In the genomic region with DNA sequence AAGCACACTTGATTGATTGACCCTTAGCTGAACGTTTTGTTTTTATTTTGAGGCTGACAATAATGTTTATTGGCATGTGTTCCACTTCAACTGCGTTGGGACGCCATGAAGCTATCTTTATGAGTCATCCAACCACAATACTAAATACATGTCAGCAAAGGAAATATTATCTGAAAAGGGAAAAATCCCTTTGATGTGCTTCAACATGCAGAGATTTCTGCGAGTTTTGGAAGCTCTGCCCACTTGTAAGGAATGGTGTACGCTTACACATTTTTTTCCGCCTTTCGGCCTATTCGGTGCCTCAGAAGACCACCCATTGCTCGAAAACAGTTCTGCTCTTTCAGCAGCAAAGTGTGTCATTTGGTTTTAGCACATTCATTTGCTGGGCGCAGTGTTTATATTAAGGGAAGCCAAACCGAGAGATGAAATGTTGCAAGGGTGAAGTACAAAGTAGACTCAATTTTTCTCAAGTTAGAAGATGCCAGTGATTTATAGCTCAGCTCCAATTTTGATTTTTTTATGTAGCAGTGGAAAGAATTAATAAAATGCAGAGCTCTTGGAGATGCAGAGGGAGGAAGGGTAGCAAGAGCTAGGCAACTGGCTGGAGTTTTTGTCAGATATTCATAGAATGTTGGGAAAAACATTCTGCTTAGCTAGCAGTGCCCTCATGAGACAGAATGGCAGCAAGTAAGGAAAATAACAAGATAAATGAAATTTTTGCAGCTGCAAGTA, we compare ENCODE assay signal across 10 cellular contexts.
DNase-seq lines count a peak whose midpoint lies in the region; ATAC-seq, FAIRE-seq and TF ChIP-seq lines count a peak whose summit lies in the region.
"Had no signal": no experiment of that assay in that cellular context is flagged by ENCODE, and none has a peak within 500 bp of the region (broad histone marks: within the 10 kb centered on the region; RNA-seq: fewer than 3 reads in every experiment).

No MANE protein-coding gene starts in this region.

- no peaks in the 10 kb centered on the region for H3K36me3 ChIP-seq in endothelial cell of umbilical vein (ENCODE audit: control insufficient read depth in 2 of 2, extremely low read depth in 1 of 2, insufficient read depth in 2 of 2, low read length in 2 of 2)
- H3K36me3 ChIP-seq in left ventricle myocardium inferior = no peaks in the 10 kb centered on the region

- H4K20me1 ChIP-seq in endothelial cell of umbilical vein (replicated peaks; ENCODE audit: control insufficient read depth, extremely low read depth, insufficient read depth, low read length) = no peaks in the 10 kb centered on the region

- DNase-seq in M059J (ENCODE audit: low read depth) (peak; percentile 75), endothelial cell of umbilical vein (ENCODE audit: low read depth, low spot score) (peak; percentile 6), sciatic nerve (ENCODE audit: low spot score) (no peak), left ventricle myocardium inferior (no peak), putamen (ENCODE audit: low spot score) (no peak), NCI-H1092 treated with DMSO at 0.1 percent for 48 hours (lab: John Stamatoyannopoulos, UW) (no peak)
- DNase-seq in activated CD8-positive, alpha-beta T cell treated with anti-CD3 and anti-CD28 coated beads, Interleukin-2, amount 10 ng/mL, durations not matched to agents 7 days and 5 days = no peak
- DNase-seq: activated B cell treated with CpG ODN at 0.5 μM for 24 hours had no signal

- ATAC-seq in GM18867 (IDR thresholded peaks at IDR 0.05; ENCODE audit: unreplicated experiment) = peak; percentile 72
- ATAC-seq in sciatic nerve = peak; percentile 70
- no peak for ATAC-seq in activated CD8-positive, alpha-beta T cell treated with anti-CD3 and anti-CD28 coated beads, Interleukin-2, amount 10 ng/mL, durations not matched to agents 7 days and 5 days
- ATAC-seq: natural killer cell treated with Interleukin-12 subunit alpha and Interleukin-12 subunit beta and Interleukin-15 and Interleukin-18, amount 100 ng/mL, for 72 hours had no signal

- CTCF ChIA-PET in endothelial cell of umbilical vein (lab: Charles Lee) = interaction anchor here (0.7 to 1.7 kb wide), 5 partner anchors 16 to 454 kb away, joined by 3 to 6 read pairs (median 4); no protein-coding TSS in a partner anchor
- CTCF ChIA-PET in activated CD8-positive, alpha-beta T cell treated with anti-CD3 and anti-CD28 coated beads, Interleukin-2, amount 10 ng/mL, durations not matched to agents 7 days and 5 days (lab: Charles Lee) = no interaction called here

- H3K27me3 ChIP-seq in endothelial cell of umbilical vein (ENCODE audit: control insufficient read depth in 2 of 2, insufficient read depth in 2 of 2, low read length in 2 of 2) (no peaks in the 10 kb centered on the region), left ventricle myocardium inferior (ENCODE audit: low read depth) (no peaks in the 10 kb centered on the region)

- dilution Hi-C loops in endothelial cell of umbilical vein (cut with MboI; ENCODE audit: extremely low pct_ligation_motif_present, low sequenced_read_pairs) = no loop called here

- POLR2A ChIA-PET in endothelial cell of umbilical vein (lab: Charles Lee) = no interaction called here
- POLR2A ChIA-PET in activated CD8-positive, alpha-beta T cell treated with anti-CD3 and anti-CD28 coated beads, Interleukin-2, amount 10 ng/mL, durations not matched to agents 7 days and 5 days (lab: Charles Lee) = no interaction called here

- H3K4me2 ChIP-seq in endothelial cell of umbilical vein (ENCODE audit: insufficient read depth, low read length) = no peak overlapping the region

- no peak for FAIRE-seq in endothelial cell of umbilical vein (lab: Jason Lieb, UNC)

- H3K4me1 Mint-ChIP-seq in activated CD8-positive, alpha-beta T cell treated with anti-CD3 and anti-CD28 coated beads, Interleukin-2, amount 10 ng/mL, durations not matched to agents 7 days and 5 days (ENCODE audit: low read depth) = no peaks in the 10 kb centered on the region
- H3K4me1 Mint-ChIP-seq: activated B cell treated with CpG ODN at 0.5 μM for 24 hours had no signal

- no peak overlapping the region for H2AFZ ChIP-seq in endothelial cell of umbilical vein (ENCODE audit: low read depth, low read length)

- H3K27ac Mint-ChIP-seq in activated CD8-positive, alpha-beta T cell treated with anti-CD3 and anti-CD28 coated beads, Interleukin-2, amount 10 ng/mL, durations not matched to agents 7 days and 5 days = no peak overlapping the region
- H3K27ac Mint-ChIP-seq: activated B cell treated with CpG ODN at 0.5 μM for 24 hours; natural killer cell treated with Interleukin-12 subunit alpha and Interleukin-12 subunit beta and Interleukin-15 and Interleukin-18, amount 100 ng/mL, for 72 hours had no signal

- H3K4me3 ChIP-seq in endothelial cell of umbilical vein (replicated peaks in 1 of 3; ENCODE audit: insufficient read depth in 1 of 3, low read depth in 1 of 3, low read length in 3 of 3) = no peak overlapping the region
- H3K4me3 ChIP-seq in left ventricle myocardium inferior = no peak overlapping the region

- no peaks in the 10 kb centered on the region for H3K9me3 Mint-ChIP-seq in activated CD8-positive, alpha-beta T cell treated with anti-CD3 and anti-CD28 coated beads, Interleukin-2, amount 10 ng/mL, durations not matched to agents 7 days and 5 days (ENCODE audit: insufficient read depth)
- H3K9me3 Mint-ChIP-seq: activated B cell treated with CpG ODN at 0.5 μM for 24 hours had no signal

- TF ChIP-seq POLR2A in endothelial cell of umbilical vein (IDR thresholded peaks at IDR 0.05; ENCODE audit: low read depth, low read length) = no peak

- H3K36me3 Mint-ChIP-seq in activated CD8-positive, alpha-beta T cell treated with anti-CD3 and anti-CD28 coated beads, Interleukin-2, amount 10 ng/mL, durations not matched to agents 7 days and 5 days (ENCODE audit: low read depth) = no peaks in the 10 kb centered on the region
- H3K36me3 Mint-ChIP-seq: natural killer cell treated with Interleukin-12 subunit alpha and Interleukin-12 subunit beta and Interleukin-15 and Interleukin-18, amount 100 ng/mL, for 72 hours had no signal

- H3K4me3 Mint-ChIP-seq in activated CD8-positive, alpha-beta T cell treated with anti-CD3 and anti-CD28 coated beads, Interleukin-2, amount 10 ng/mL, durations not matched to agents 7 days and 5 days = no peak overlapping the region
- H3K4me3 Mint-ChIP-seq: activated B cell treated with CpG ODN at 0.5 μM for 24 hours; natural killer cell treated with Interleukin-12 subunit alpha and Interleukin-12 subunit beta and Interleukin-15 and Interleukin-18, amount 100 ng/mL, for 72 hours had no signal

- H3K9me3 ChIP-seq in endothelial cell of umbilical vein (replicated peaks; ENCODE audit: control insufficient read depth, insufficient read depth, low read length) = no peaks in the 10 kb centered on the region
- H3K9me3 ChIP-seq in left ventricle myocardium inferior (replicated peaks) = no peaks in the 10 kb centered on the region

- H3K9ac ChIP-seq in endothelial cell of umbilical vein (replicated peaks; ENCODE audit: extremely low read depth, insufficient read depth, low read length) = no peak overlapping the region

- H3K27ac ChIP-seq in endothelial cell of umbilical vein (ENCODE audit: insufficient read depth, low read depth, low read length) = no peak overlapping the region
- H3K27ac ChIP-seq in left ventricle myocardium inferior (replicated peaks) = no peak overlapping the region

- no peaks in the 10 kb centered on the region for H3K9me1 ChIP-seq in endothelial cell of umbilical vein (replicated peaks; ENCODE audit: control insufficient read depth, extremely low read depth, insufficient read depth, low read length)

- no TSS peak for BruUV-seq in endothelial cell of umbilical vein (replicated peaks; lab: Mats Ljungman, UMichigan)

- no peak for TF ChIP-seq CTCF in endothelial cell of umbilical vein (IDR thresholded peaks at IDR 0.05; ENCODE audit: extremely low read depth in 1 of 2, insufficient read depth in 1 of 2, low read depth in 1 of 2, low read length in 2 of 2)
- no peak for TF ChIP-seq CTCF in left ventricle myocardium inferior (IDR thresholded peaks at IDR 0.05; ENCODE audit: borderline replicate concordance)

- intact Hi-C loops in endothelial cell of umbilical vein (cut with micrococcal nuclease) (no loop called here), sciatic nerve (cut with DNase I) (no loop called here), left ventricle myocardium inferior (cut with micrococcal nuclease) (no loop called here)

- peaks cover 3% of the 10 kb centered on the region for H3K27me3 Mint-ChIP-seq in activated CD8-positive, alpha-beta T cell treated with anti-CD3 and anti-CD28 coated beads, Interleukin-2, amount 10 ng/mL, durations not matched to agents 7 days and 5 days (ENCODE audit: low read depth)

- no peaks in the 10 kb centered on the region for H3K4me1 ChIP-seq in endothelial cell of umbilical vein (ENCODE audit: control insufficient read depth, extremely low read depth, insufficient read depth, low read length)
- no peaks in the 10 kb centered on the region for H3K4me1 ChIP-seq in left ventricle myocardium inferior

- H3K79me2 ChIP-seq in endothelial cell of umbilical vein (ENCODE audit: control insufficient read depth, insufficient read depth, low read length) = no peaks in the 10 kb centered on the region

TF ChIP-seq in endothelial cell of umbilical vein, 7 proteins besides CTCF, POLR2A, EP300 and RAD21:
- TF ChIP-seq FOS (IDR thresholded peaks at IDR 0.05; ENCODE audit: borderline replicate concordance, insufficient read depth, low read length) (peak; percentile 48), EZH2 (IDR thresholded peaks at IDR 0.05; ENCODE audit: borderline replicate concordance, low read depth, low read length, severe bottlenecking) (no peak)

Comparison
In these comparisons a context has a peak if more than half of its experiments do, and no peak if none do; other contexts are left out.
1. DNase-seq: peak in M059J (single experiment) and endothelial cell of umbilical vein (single experiment); none in sciatic nerve (single experiment), activated CD8-positive, alpha-beta T cell treated with anti-CD3 and anti-CD28 coated beads, Interleukin-2, amount 10 ng/mL, durations not matched to agents 7 days and 5 days (single experiment), left ventricle myocardium inferior (single experiment), putamen (single experiment) and NCI-H1092 treated with DMSO at 0.1 percent for 48 hours (single experiment).